Comparison of ENCODE assay signal across 10 cellular contexts in genomic region chr10:98664329-98665042, GRCh38.
DNase-seq lines count a peak whose midpoint lies in the region; ATAC-seq, FAIRE-seq and TF ChIP-seq lines count a peak whose summit lies in the region.
"Had no signal": no experiment of that assay in that cellular context is flagged by ENCODE, and none has a peak within 500 bp of the region (broad histone marks: within the 10 kb centered on the region; RNA-seq: fewer than 3 reads in every experiment).

No MANE protein-coding gene starts in this region.

- H3K14ac ChIP-seq in H9 (ENCODE audit: insufficient read depth, low read length), result no peak overlapping the region

- H3K36me3 Mint-ChIP-seq in H9 (ENCODE audit: insufficient read depth in 1 of 3, low read depth in 3 of 3) (peaks cover 15 to 36% (median 34%) of the 10 kb centered on the region in 3 experiments), mesothelial cell of epicardium (no peaks in the 10 kb centered on the region)
- H3K36me3 Mint-ChIP-seq: activated naive CD8-positive, alpha-beta T cell had no signal

- POLR2A ChIA-PET in PC-9 (lab: Charles Lee; ENCODE audit: unreplicated experiment), result no interaction called here

- H3K4me2 ChIP-seq in H9 (ENCODE audit: insufficient read depth, insufficient read length, low read length) (no peak overlapping the region), PC-9 (no peak overlapping the region)

- no peaks in the 10 kb centered on the region for H3F3A ChIP-seq in PC-9 (ENCODE audit: insufficient read depth, low read depth)

- no TSS peak for BruUV-seq in PC-9 (replicated peaks; lab: Mats Ljungman, UMichigan)

- H3K27ac ChIP-seq in H9 (ENCODE audit: insufficient read length, low read depth, low read length) (no peak overlapping the region), PC-9 (no peak overlapping the region)

- no peak overlapping the region for H2BK5ac ChIP-seq in H9 (ENCODE audit: insufficient read length, low read length)

- intact Hi-C loops in PC-9 (cut with micrococcal nuclease; ENCODE audit: unreplicated experiment), result loop anchor here (5.0 kb wide), 2 partner anchors 357 to 422 kb away; no protein-coding TSS in a partner anchor
- intact Hi-C loops in sciatic nerve (cut with DNase I), result no loop called here

- CTCF ChIA-PET in PC-9 (lab: Charles Lee), result no interaction called here

- no CpG with 5 or more reads among the region's 13 CpGs for WGBS in H9 (ENCODE audit: extremely low coverage, insufficient read length, low lambda C conversion rate)

- H3K27me3 Mint-ChIP-seq in H9 (ENCODE audit: low read depth), result peaks cover 3% of the 10 kb centered on the region
- H3K27me3 Mint-ChIP-seq in mesothelial cell of epicardium (ENCODE audit: low read depth), result no peaks in the 10 kb centered on the region

- DNase-seq in H9 (peak; percentile 60), PC-9 (no peak), astrocyte of the spinal cord (ENCODE audit: low read depth, low spot score) (peak; percentile 7), mesothelial cell of epicardium (ENCODE audit: low spot score in 2 of 2, unreplicated experiment in 2 of 2) (no peak), cerebellum (ENCODE audit: low spot score) (no peak), NK-92 (lab: John Stamatoyannopoulos, UW; ENCODE audit: unreplicated experiment) (no peak), sciatic nerve (ENCODE audit: low spot score) (no peak)

- FAIRE-seq in G401.6 (lab: Jason Lieb, UNC), result peak; percentile 48

- no peaks in the 10 kb centered on the region for H3K9me2 ChIP-seq in PC-9 (ENCODE audit: insufficient read depth)

- H3K4me1 ChIP-seq in H9 (ENCODE audit: insufficient read depth, low read length) (no peaks in the 10 kb centered on the region), PC-9 (replicated peaks; ENCODE audit: insufficient read depth) (no peaks in the 10 kb centered on the region)

- H3K79me2 ChIP-seq in H9 (ENCODE audit: insufficient read depth, low read length) (no peaks in the 10 kb centered on the region), PC-9 (ENCODE audit: low read depth) (no peaks in the 10 kb centered on the region)

- H3K23me2 ChIP-seq in H9 (ENCODE audit: insufficient read length, low read depth, low read length, poor library complexity, severe bottlenecking), result no peaks in the 10 kb centered on the region

- H3K4me3 ChIP-seq in PC-9 (no peak overlapping the region), astrocyte of the spinal cord (ENCODE audit: low read depth, low read length) (no peak overlapping the region)

- H2AK5ac ChIP-seq in H9 (ENCODE audit: insufficient read length, low read length), result no peak overlapping the region

- H3K27me3 ChIP-seq in H9 (ENCODE audit: insufficient read depth, low read length) (no peaks in the 10 kb centered on the region), PC-9 (ENCODE audit: insufficient read depth, low read depth) (no peaks in the 10 kb centered on the region)

- H4K20me1 ChIP-seq in H9 (ENCODE audit: control insufficient read depth, insufficient read depth, insufficient read length) (no peaks in the 10 kb centered on the region), PC-9 (ENCODE audit: insufficient read depth) (no peaks in the 10 kb centered on the region)

- H3K4me3 Mint-ChIP-seq in H9 (no peak overlapping the region; a peak in 1 of 5 replicates), mesothelial cell of epicardium (no peak overlapping the region)
- H3K4me3 Mint-ChIP-seq: activated naive CD8-positive, alpha-beta T cell; stimulated activated naive CD8-positive, alpha-beta T cell treated with anti-CD3 and anti-CD28 coated beads, Interleukin-15, Interleukin-2, amounts not matched to agents 100 ng/mL and 50 ng/mL, for 24 hours had no signal

- in situ Hi-C loops in astrocyte of the spinal cord (cut with HindIII; ENCODE audit: low sequenced_read_pairs), result no loop called here

- no peak overlapping the region for H3K23ac ChIP-seq in H9 (ENCODE audit: insufficient read length, low read depth, low read length)

- no peak overlapping the region for H3T11ph ChIP-seq in H9 (ENCODE audit: low read length)

- TF ChIP-seq CTCF in H9 (conservative IDR thresholded peaks at IDR 0.05) (peak; percentile 84), PC-9 (conservative IDR thresholded peaks at IDR 0.05) (peak; percentile 64), astrocyte of the spinal cord (IDR thresholded peaks at IDR 0.05; ENCODE audit: low read depth, low read length) (peak; percentile 49), mesothelial cell of epicardium (IDR thresholded peaks at IDR 0.05; ENCODE audit: unreplicated experiment) (peak; percentile 48)

- no peak overlapping the region for H2AFZ ChIP-seq in H9 (ENCODE audit: low read length)
- no peak overlapping the region for H2AFZ ChIP-seq in PC-9

- H3K9ac ChIP-seq in H9 (ENCODE audit: extremely low read depth, insufficient read length, low read length), result no peak overlapping the region

- H3K56ac ChIP-seq in H9 (ENCODE audit: insufficient read length, low read depth, low read length), result no peak overlapping the region

- no peak overlapping the region for H2BK20ac ChIP-seq in H9 (ENCODE audit: low read depth, low read length, poor library complexity, severe bottlenecking)

- no peaks in the 10 kb centered on the region for H3K79me1 ChIP-seq in H9 (ENCODE audit: insufficient read depth, low read depth, low read length, poor library complexity, severe bottlenecking)

- H3K9me3 Mint-ChIP-seq in H9 (peaks cover 34 to 48% of the 10 kb centered on the region in 2 experiments), mesothelial cell of epicardium (peaks cover 30% of the 10 kb centered on the region)
- H3K9me3 Mint-ChIP-seq: stimulated activated naive CD8-positive, alpha-beta T cell treated with anti-CD3 and anti-CD28 coated beads, Interleukin-15, Interleukin-2, amounts not matched to agents 100 ng/mL and 50 ng/mL, for 24 hours had no signal

- no peak overlapping the region for H4K8ac ChIP-seq in H9 (replicated peaks; ENCODE audit: insufficient read length, low read depth, low read length)

- H4K5ac ChIP-seq in H9 (ENCODE audit: insufficient read length, low read depth, low read length), result no peak overlapping the region

- H3K9me3 ChIP-seq in H9 (ENCODE audit: control insufficient read depth, low read depth, low read length) (no peaks in the 10 kb centered on the region), PC-9 (ENCODE audit: insufficient read depth, low read depth) (no peaks in the 10 kb centered on the region)

- H3K18ac ChIP-seq in H9 (ENCODE audit: insufficient read length, low read depth, low read length), result no peak overlapping the region

- no peak overlapping the region for H3K27ac Mint-ChIP-seq in H9
- H3K27ac Mint-ChIP-seq in mesothelial cell of epicardium, result no peak overlapping the region
- H3K27ac Mint-ChIP-seq: activated naive CD8-positive, alpha-beta T cell; stimulated activated naive CD8-positive, alpha-beta T cell treated with anti-CD3 and anti-CD28 coated beads, Interleukin-15, Interleukin-2, amounts not matched to agents 100 ng/mL and 50 ng/mL, for 24 hours had no signal

- H3K36me3 ChIP-seq in PC-9 (ENCODE audit: low read depth), result no peaks in the 10 kb centered on the region

- no peak overlapping the region for H3K4ac ChIP-seq in H9 (ENCODE audit: low read depth, low read length)

- H2BK12ac ChIP-seq in H9 (ENCODE audit: insufficient read length, low read depth, low read length), result no peak overlapping the region

- H4K91ac ChIP-seq in H9 (ENCODE audit: insufficient read length, low read depth, low read length), result no peak overlapping the region

- no peak overlapping the region for H2BK15ac ChIP-seq in H9 (ENCODE audit: low read depth, low read length)

- peaks cover 6% of the 10 kb centered on the region in 2 experiments for H3K4me1 Mint-ChIP-seq in H9
- no peaks in the 10 kb centered on the region for H3K4me1 Mint-ChIP-seq in mesothelial cell of epicardium

- ATAC-seq in sciatic nerve, result no peak

- H2BK120ac ChIP-seq in H9 (ENCODE audit: low read depth, low read length, poor library complexity, severe bottlenecking), result no peak overlapping the region

Comparison
In these comparisons a context has a peak if more than half of its experiments do, and no peak if none do; other contexts are left out.
1. DNase-seq: peak in H9 (single experiment) and astrocyte of the spinal cord (single experiment); none in PC-9 (0 of 2), mesothelial cell of epicardium (0 of 2), cerebellum (single experiment), NK-92 (single experiment) and sciatic nerve (single experiment).
2. Peak in every context shown above with its lines, with median percentiles within 50 percentile points of each other: CTCF ChIP-seq.